ENCODE assay signal across 8 cellular contexts in the genomic region with DNA sequence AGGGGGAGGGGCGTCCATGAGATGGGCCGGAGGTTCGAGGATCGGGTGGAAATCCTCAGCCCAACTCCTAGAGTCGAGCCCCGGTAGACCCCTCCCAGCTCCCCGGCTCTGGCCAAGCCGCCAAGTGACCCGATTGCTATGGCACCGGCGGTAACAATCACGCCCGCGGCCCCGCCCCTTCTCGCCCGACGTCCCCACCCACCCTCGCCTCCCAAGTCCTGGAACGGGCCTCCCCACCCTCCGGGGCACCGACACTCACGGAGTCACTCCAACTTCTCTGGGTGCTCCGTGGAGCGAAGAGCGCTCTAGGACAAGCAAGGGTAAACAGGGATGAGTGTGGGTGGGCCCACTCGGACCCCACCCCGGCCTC. TPM values are rescaled to one million over a fixed set of nuclear protein-coding genes. Genes with fewer than 3 reads are reported as not detected.
A peak's percentile ranks its signal among the peaks of the same experiment; 100 is the strongest.
DNase-seq lines count a peak whose midpoint lies in the region; ATAC-seq and TF ChIP-seq lines count a peak whose summit lies in the region.

Gene SPACA9, plus strand, starts transcription at position 204 of the 370 bp plus-strand sequence. CDS start 5,050 bp downstream, outside the sequence.

- H3K9ac ChIP-seq in DND-41 (ENCODE audit: low read depth, low read length) = peak within 1 kb of the TSS; percentile 83
- H3K9ac ChIP-seq in muscle layer of colon (ENCODE audit: low read length) = peak within 1 kb of the TSS; percentile 95

- H3K4me2 ChIP-seq in DND-41 (ENCODE audit: insufficient read depth, low read length) = peak within 1 kb of the TSS; percentile 78

- no peaks in the 10 kb centered on the region for H4K20me1 ChIP-seq in DND-41 (ENCODE audit: insufficient read depth, low read length)

- H3K4me1 ChIP-seq in DND-41 (ENCODE audit: insufficient read depth, low read length) = peaks cover 20% of the 10 kb centered on the region
- no peaks in the 10 kb centered on the region for H3K4me1 ChIP-seq in muscle layer of colon (ENCODE audit: insufficient read depth, low read length)

- peak within 1 kb of the TSS; percentile 89 for H2AFZ ChIP-seq in DND-41 (ENCODE audit: low read depth, low read length)

- H3K36me3 ChIP-seq in DND-41 (ENCODE audit: insufficient read depth, low read length) (no peaks in the 10 kb centered on the region; the same call in 1 of the 2 replicates), MG63 (no peaks in the 10 kb centered on the region), muscle layer of colon (ENCODE audit: insufficient read depth, low read length) (no peaks in the 10 kb centered on the region)

- H3K27ac ChIP-seq in DND-41 (ENCODE audit: low read length) (peak within 1 kb of the TSS; percentile 68), muscle layer of colon (ENCODE audit: low read depth, low read length) (peak within 1 kb of the TSS; percentile 89), substantia nigra (ENCODE audit: low read depth, low read length, poor library complexity, severe bottlenecking) (peak within 1 kb of the TSS; percentile 69)

- no peak for TF ChIP-seq CTCF in DND-41 (IDR thresholded peaks at IDR 0.05; ENCODE audit: borderline replicate concordance, extremely low read depth, low read length, poor library complexity, severe bottlenecking)

- H3K4me3 ChIP-seq in DND-41 (ENCODE audit: low read depth in 1 of 2, low read length in 2 of 2) (peak within 1 kb of the TSS; percentile 74 to 89), MG63 (peak within 1 kb of the TSS; percentile 98), muscle layer of colon (ENCODE audit: low read depth in 1 of 2, low read length in 2 of 2) (peak within 1 kb of the TSS; percentile 94 to 100)

- H3K27me3 ChIP-seq in DND-41 (ENCODE audit: insufficient read depth, low read length, poor library complexity) = no peaks in the 10 kb centered on the region
- no peaks in the 10 kb centered on the region for H3K27me3 ChIP-seq in MG63
- no peaks in the 10 kb centered on the region for H3K27me3 ChIP-seq in muscle layer of colon (ENCODE audit: control insufficient read depth in 1 of 2, insufficient read depth in 2 of 2, low read length in 2 of 2)

- ATAC-seq in DND-41 (ENCODE audit: insufficient read depth, low read depth) (peak; percentile 47), esophagus mucosa (peak; percentile 68), GM18868 (IDR thresholded peaks at IDR 0.05; ENCODE audit: unreplicated experiment) (no peak), GM21717 (IDR thresholded peaks at IDR 0.05; ENCODE audit: unreplicated experiment) (no peak)

- H3K9me3 ChIP-seq in DND-41 (ENCODE audit: insufficient read depth, low read length, severe bottlenecking) (no peaks in the 10 kb centered on the region), MG63 (no peaks in the 10 kb centered on the region), muscle layer of colon (ENCODE audit: low read length) (no peaks in the 10 kb centered on the region)

- DNase-seq in DND-41 (peak; percentile 45), MG63 (peak; percentile 60), activated T-cell treated with anti-CD3 and anti-CD28 coated beads for 4 hours (peak; percentile 17), substantia nigra (lab: John Stamatoyannopoulos, UW) (peak in 36 of 49 donors; percentile 7 to 78 (median 46))

- H3K79me2 ChIP-seq in DND-41 (ENCODE audit: insufficient read depth, low read length) = no peaks in the 10 kb centered on the region

RNA-seq across cellular contexts. Expression of gene SPACA9, which starts in this region (rescaled TPM):
- total RNA-seq in MG63 (2014; rRNA removed; shearing (Covaris generic); ENCODE audit: low replicate concordance) = 2.4 and 7.0 TPM in 2 replicates
- total RNA-seq in esophagus mucosa = 11.2 TPM

Comparison
In these comparisons a context has a peak if more than half of its experiments do, and no peak if none do; other contexts are left out.
1. ATAC-seq: peak in DND-41 (single experiment) and esophagus mucosa (single experiment); none in GM18868 (single experiment) and GM21717 (single experiment).
2. Peak in every context shown above with its lines, with median percentiles within 50 percentile points of each other: DNase-seq, H3K27ac ChIP-seq and H3K4me3 ChIP-seq.